Comparison of ENCODE assay signal across 22 cellular contexts in genomic region chr5:31021181-31021624, GRCh38.
DNase-seq lines count a peak whose midpoint lies in the region; ATAC-seq lines count a peak whose summit lies in the region.
"Had no signal": no experiment of that assay in that cellular context is flagged by ENCODE, and none has a peak within 500 bp of the region (broad histone marks: within the 10 kb centered on the region; RNA-seq: fewer than 3 reads in every experiment).

No MANE protein-coding gene starts in this region.

- H2AK5ac ChIP-seq in mesenchymal stem cell (ENCODE audit: low read length, severe bottlenecking) = no peak overlapping the region

- H2AFZ ChIP-seq in mesenchymal stem cell (ENCODE audit: low read depth, low read length) = no peak overlapping the region

- H3K79me1 ChIP-seq in mesenchymal stem cell (replicated peaks; ENCODE audit: low read length, poor library complexity, severe bottlenecking) = no peaks in the 10 kb centered on the region

- peak overlapping the region; percentile 35 for H2BK5ac ChIP-seq in mesenchymal stem cell (ENCODE audit: low read depth, low read length, poor library complexity, severe bottlenecking)

- H3K4ac ChIP-seq in mesenchymal stem cell (ENCODE audit: low read depth in 1 of 2, low read length in 2 of 2) = no peak overlapping the region

- H2BK120ac ChIP-seq in mesenchymal stem cell (ENCODE audit: low read depth, low read length) = no peak overlapping the region

- in situ Hi-C loops in ACHN (cut with HindIII; ENCODE audit: low pct_ligation_motif_present, low pct_unique_long_range_greater_than_20kb, low sequenced_read_pairs) (no loop called here), G401 (cut with HindIII; ENCODE audit: low sequenced_read_pairs) (no loop called here)

- H4K8ac ChIP-seq in mesenchymal stem cell (ENCODE audit: low read length) = no peak overlapping the region

- H3K27ac Mint-ChIP-seq in activated naive CD4-positive, alpha-beta T cell treated with anti-CD3 and anti-CD28 coated beads, Interleukin-2, amount 50 U/mL, for 72 hours = no peak overlapping the region
- H3K27ac Mint-ChIP-seq: brain; CD4-positive, alpha-beta T cell; stimulated activated naive B cell treated with anti-CD40 and anti-IgM and Interleukin-4, amounts not matched to agents 10 μg/mL and 1 μg/mL and 100 μg/mL, for 72 hours; T-cell had no signal

- H2BK12ac ChIP-seq in mesenchymal stem cell (ENCODE audit: low read length in 2 of 2) = no peak overlapping the region

- ATAC-seq in activated naive CD4-positive, alpha-beta T cell treated with anti-CD3 and anti-CD28 coated beads, Interleukin-2, amount 50 U/mL, for 72 hours = no peak
- no peak for ATAC-seq in HG03571 (IDR thresholded peaks at IDR 0.05; ENCODE audit: unreplicated experiment)
- ATAC-seq: K562; stimulated activated naive B cell treated with anti-CD40 and anti-IgM and Interleukin-4, amounts not matched to agents 10 μg/mL and 1 μg/mL and 100 μg/mL, for 72 hours; T-cell had no signal

- H3K9me3 ChIP-seq in MG63 = peaks cover 4% of the 10 kb centered on the region; the same call in 1 of the 2 replicates
- peaks cover under 1% of the 10 kb centered on the region for H3K9me3 ChIP-seq in mesenchymal stem cell (ENCODE audit: control insufficient read depth, low read length)
- H3K9me3 ChIP-seq: esophagus squamous epithelium, tibial nerve had no signal

- no peak overlapping the region for H3K14ac ChIP-seq in mesenchymal stem cell (ENCODE audit: low read length in 2 of 2)

- H3K27ac ChIP-seq in mesenchymal stem cell (ENCODE audit: low read length, poor library complexity, severe bottlenecking) = peak overlapping the region; percentile 89
- H3K27ac ChIP-seq: esophagus squamous epithelium, tibial nerve had no signal

- H3K4me3 ChIP-seq in MG63 = no peak overlapping the region
- no peak overlapping the region for H3K4me3 ChIP-seq in mesenchymal stem cell (ENCODE audit: insufficient read depth in 1 of 2, low read depth in 1 of 2, low read length in 2 of 2)
- H3K4me3 ChIP-seq: esophagus squamous epithelium, K562, tibial nerve had no signal

- H3K36me3 ChIP-seq in MG63 (no peaks in the 10 kb centered on the region), mesenchymal stem cell (ENCODE audit: control insufficient read depth in 1 of 2, insufficient read depth in 2 of 2, low read depth in 1 of 2, low read length in 2 of 2) (no peaks in the 10 kb centered on the region)
- H3K36me3 ChIP-seq: esophagus squamous epithelium, tibial nerve had no signal

- 38% methylated on average over 1 of the region's 2 CpGs for WGBS in mesenchymal stem cell

- H3K36me3 Mint-ChIP-seq in activated naive CD4-positive, alpha-beta T cell treated with anti-CD3 and anti-CD28 coated beads, Interleukin-2, amount 50 U/mL, for 72 hours = no peaks in the 10 kb centered on the region
- H3K36me3 Mint-ChIP-seq: brain; stimulated activated naive B cell treated with anti-CD40 and anti-IgM and Interleukin-4, amounts not matched to agents 10 μg/mL and 1 μg/mL and 100 μg/mL, for 72 hours; T-cell had no signal

- H3K27me3 ChIP-seq in MG63 (no peaks in the 10 kb centered on the region), mesenchymal stem cell (ENCODE audit: control insufficient read depth in 1 of 2, insufficient read depth in 1 of 2, low read length in 2 of 2) (no peaks in the 10 kb centered on the region)
- H3K27me3 ChIP-seq: esophagus squamous epithelium, tibial nerve had no signal

- H2BK15ac ChIP-seq in mesenchymal stem cell (ENCODE audit: low read depth, poor library complexity, severe bottlenecking) = no peak overlapping the region

- H3K9ac ChIP-seq in mesenchymal stem cell (ENCODE audit: low read length) = no peak overlapping the region

- H4K91ac ChIP-seq in mesenchymal stem cell (ENCODE audit: low read length) = no peak overlapping the region

- H3K23ac ChIP-seq in mesenchymal stem cell (ENCODE audit: low read length in 2 of 2) = no peak overlapping the region

- H3K9me3 Mint-ChIP-seq in activated naive CD4-positive, alpha-beta T cell treated with anti-CD3 and anti-CD28 coated beads, Interleukin-2, amount 50 U/mL, for 72 hours = peaks cover 5 to 10% of the 10 kb centered on the region in 2 donors

- DNase-seq in ACHN (peak; percentile 46), MG63 (peak; percentile 41), dedifferentiated amniotic fluid mesenchymal stem cell (ENCODE audit: extremely low spot score) (peak; percentile 47), mesenchymal stem cell (no peak), G401 (ENCODE audit: low spot score) (no peak), RPMI8226 (no peak)
- no peak for DNase-seq in activated naive CD4-positive, alpha-beta T cell treated with anti-CD3 and anti-CD28 coated beads, Interleukin-2, amount 50 U/mL, for 72 hours (ENCODE audit: low spot score in 2 of 2)
- DNase-seq: activated naive CD4-positive, alpha-beta T cell; CD4-positive, alpha-beta T cell; DND-41; esophagus squamous epithelium; kidney; NCI-H1048; NCI-H2081 treated with DMSO at 0.1 percent for 48 hours; NCI-H524; SHP77; stimulated activated naive B cell treated with anti-CD40 and anti-IgM and Interleukin-4, amounts not matched to agents 10 μg/mL and 1 μg/mL and 100 μg/mL, for 72 hours; T-cell had no signal

- H3K4me1 ChIP-seq in mesenchymal stem cell (ENCODE audit: control insufficient read depth, insufficient read depth, low read depth, low read length) = no peaks in the 10 kb centered on the region
- H3K4me1 ChIP-seq: esophagus squamous epithelium, tibial nerve had no signal

- no peak overlapping the region for H3K4me2 ChIP-seq in mesenchymal stem cell (ENCODE audit: low read length, poor library complexity, severe bottlenecking)

- H3K18ac ChIP-seq in mesenchymal stem cell (ENCODE audit: low read depth in 1 of 2, low read length in 2 of 2) = no peak overlapping the region

Comparison
In these comparisons a context has a peak if more than half of its experiments do, and no peak if none do; other contexts are left out.
1. DNase-seq: peak in ACHN (single experiment), MG63 (single experiment) and dedifferentiated amniotic fluid mesenchymal stem cell (single experiment); none in mesenchymal stem cell (single experiment), G401 (single experiment), RPMI8226 (single experiment) and activated naive CD4-positive, alpha-beta T cell treated with anti-CD3 and anti-CD28 coated beads, Interleukin-2, amount 50 U/mL, for 72 hours (0 of 2).